9 cellular contexts compared by ENCODE assay signal in genomic region chr5:165497707-165498106, GRCh38.
DNase-seq lines count a peak whose midpoint lies in the region; ATAC-seq and TF ChIP-seq lines count a peak whose summit lies in the region.
"Had no signal": no experiment of that assay in that cellular context is flagged by ENCODE, and none has a peak within 500 bp of the region (broad histone marks: within the 10 kb centered on the region; RNA-seq: fewer than 3 reads in every experiment).

No MANE protein-coding gene starts in this region.

- POLR2A ChIA-PET in CD8-positive, alpha-beta T cell (lab: Charles Lee) = no interaction called here

- H3F3A ChIP-seq in smooth muscle cell (ENCODE audit: low read depth) = peaks cover 2% of the 10 kb centered on the region

- H3K4me3 ChIP-seq in mammary epithelial cell (replicated peaks in 1 of 3; ENCODE audit: insufficient read depth in 1 of 3, low read depth in 2 of 3, low read length in 3 of 3) (no peak overlapping the region), smooth muscle cell (no peak overlapping the region)
- H3K4me3 ChIP-seq in CD8-positive, alpha-beta T cell (ENCODE audit: low read depth, low read length) = no peak overlapping the region

- peak; percentile 21 to 22 for TF ChIP-seq CTCF in mammary epithelial cell (conservative IDR thresholded peaks at IDR 0.05 in 1 of 2, IDR thresholded peaks at IDR 0.05 in 1 of 2; ENCODE audit: extremely low read depth in 1 of 2, insufficient read depth in 1 of 2, low read depth in 1 of 2, low read length in 2 of 2)
- peak; percentile 21 for TF ChIP-seq CTCF in smooth muscle cell (IDR thresholded peaks at IDR 0.05; ENCODE audit: borderline replicate concordance, insufficient read depth, poor library complexity, severe bottlenecking)
- no peak for TF ChIP-seq CTCF in CD8-positive, alpha-beta T cell (IDR thresholded peaks at IDR 0.05)

- H3K4me1 Mint-ChIP-seq in CD8-positive, alpha-beta T cell (ENCODE audit: low read depth) = no peaks in the 10 kb centered on the region

- WGBS in mammary epithelial cell (ENCODE audit: low coverage, missing lambda C conversion rate) = 81% methylated on average over 5 of the region's 5 CpGs
- WGBS in smooth muscle cell (ENCODE audit: low lambda C conversion rate) = 73% methylated on average over 5 of the region's 5 CpGs

- no peak overlapping the region for H3K27ac ChIP-seq in mammary epithelial cell (ENCODE audit: insufficient read depth, low read depth, low read length)
- no peak overlapping the region for H3K27ac ChIP-seq in smooth muscle cell (ENCODE audit: low read depth)
- no peak overlapping the region for H3K27ac ChIP-seq in CD8-positive, alpha-beta T cell (ENCODE audit: low read depth, low read length)

- H3K79me2 ChIP-seq in mammary epithelial cell (ENCODE audit: insufficient read depth, low read length) (no peaks in the 10 kb centered on the region), smooth muscle cell (ENCODE audit: low read depth) (no peaks in the 10 kb centered on the region)

- DNase-seq in SIG-M5 treated with dmso at 0.1 percent for 504 hours (lab: John Stamatoyannopoulos, UW; ENCODE audit: unreplicated experiment) = peak; percentile 44
- DNase-seq in SIG-M5 (lab: John Stamatoyannopoulos, UW) = no peak
- DNase-seq in NCI-H226 = peak; percentile 9
- DNase-seq in mammary epithelial cell = peak; percentile 14
- no peak for DNase-seq in smooth muscle cell (lab: John Stamatoyannopoulos, UW; ENCODE audit: unreplicated experiment)
- DNase-seq in CD8-positive, alpha-beta T cell = no peak
- DNase-seq: NCI-H2029 treated with DMSO at 0.1 percent for 48 hours had no signal

- H3K27me3 ChIP-seq in mammary epithelial cell (ENCODE audit: insufficient read depth, low read length) = no peaks in the 10 kb centered on the region
- H3K27me3 ChIP-seq in smooth muscle cell (ENCODE audit: low read depth) = no peaks in the 10 kb centered on the region
- no peaks in the 10 kb centered on the region for H3K27me3 ChIP-seq in CD8-positive, alpha-beta T cell (ENCODE audit: insufficient read depth, low read length)

- H3K36me3 ChIP-seq in mammary epithelial cell (ENCODE audit: insufficient read depth, low read length) (no peaks in the 10 kb centered on the region), smooth muscle cell (ENCODE audit: low read depth) (no peaks in the 10 kb centered on the region)
- no peaks in the 10 kb centered on the region for H3K36me3 ChIP-seq in CD8-positive, alpha-beta T cell (ENCODE audit: insufficient read depth, low read length)

- CTCF ChIA-PET in mammary epithelial cell (lab: Charles Lee; ENCODE audit: low non-redundant PET) = no interaction called here
- CTCF ChIA-PET in CD8-positive, alpha-beta T cell (lab: Charles Lee) = no interaction called here

- in situ Hi-C loops in mammary epithelial cell (cut with MboI; ENCODE audit: low sequenced_read_pairs in 2 of 2) = no loop called here

- H3K9me3 Mint-ChIP-seq in CD8-positive, alpha-beta T cell = peaks cover 4% of the 10 kb centered on the region

- dilution Hi-C loops in mammary epithelial cell (cut with HindIII; ENCODE audit: low sequenced_read_pairs) = no loop called here

- no peak overlapping the region for H3K4me2 ChIP-seq in mammary epithelial cell (ENCODE audit: insufficient read depth, low read depth, low read length)
- no peak overlapping the region for H3K4me2 ChIP-seq in smooth muscle cell

- H3K27ac Mint-ChIP-seq in CD8-positive, alpha-beta T cell = no peak overlapping the region

- H3K36me3 Mint-ChIP-seq in CD8-positive, alpha-beta T cell = no peaks in the 10 kb centered on the region

- no peaks in the 10 kb centered on the region for H4K20me1 ChIP-seq in mammary epithelial cell (ENCODE audit: insufficient read depth, low read length)
- no peaks in the 10 kb centered on the region for H4K20me1 ChIP-seq in smooth muscle cell (ENCODE audit: low read depth)

- H2AFZ ChIP-seq in mammary epithelial cell (ENCODE audit: low read depth, low read length) (no peak overlapping the region), smooth muscle cell (ENCODE audit: low read depth) (no peak overlapping the region)

- H3K27me3 Mint-ChIP-seq in CD8-positive, alpha-beta T cell (ENCODE audit: low read depth) = no peaks in the 10 kb centered on the region

- intact Hi-C loops in mammary epithelial cell (cut with micrococcal nuclease) = no loop called here
- intact Hi-C loops in CD8-positive, alpha-beta T cell (cut with DNase I, micrococcal nuclease) = no loop called here

- BruUV-seq in mammary epithelial cell (replicated peaks; lab: Mats Ljungman, UMichigan) = no TSS peak

- no peaks in the 10 kb centered on the region for H3K4me1 ChIP-seq in mammary epithelial cell (ENCODE audit: insufficient read depth, low read length)
- no peaks in the 10 kb centered on the region for H3K4me1 ChIP-seq in smooth muscle cell (ENCODE audit: low read depth)
- H3K4me1 ChIP-seq in CD8-positive, alpha-beta T cell (ENCODE audit: insufficient read depth, low read length) = no peaks in the 10 kb centered on the region

- H3K4me3 Mint-ChIP-seq in CD8-positive, alpha-beta T cell = no peak overlapping the region

- no peak for ATAC-seq in HG03045 (IDR thresholded peaks at IDR 0.05; ENCODE audit: unreplicated experiment)
- no peak for ATAC-seq in CD8-positive, alpha-beta T cell
- no peak for ATAC-seq in GM18511 (IDR thresholded peaks at IDR 0.05; ENCODE audit: unreplicated experiment)

- H3K9ac ChIP-seq in mammary epithelial cell (ENCODE audit: insufficient read depth, low read length) (no peak overlapping the region), smooth muscle cell (ENCODE audit: low read depth) (no peak overlapping the region)

- H3K9me3 ChIP-seq in mammary epithelial cell (replicated peaks; ENCODE audit: insufficient read depth, low read length) (no peaks in the 10 kb centered on the region), smooth muscle cell (replicated peaks; ENCODE audit: low read depth) (no peaks in the 10 kb centered on the region)
- no peaks in the 10 kb centered on the region for H3K9me3 ChIP-seq in CD8-positive, alpha-beta T cell (ENCODE audit: low read length)

Comparison
In these comparisons a context has a peak if more than half of its experiments do, and no peak if none do; other contexts are left out.
1. DNase-seq: peak in SIG-M5 treated with dmso at 0.1 percent for 504 hours (single experiment), NCI-H226 (single experiment) and mammary epithelial cell (single experiment); none in SIG-M5 (single experiment), smooth muscle cell (single experiment) and CD8-positive, alpha-beta T cell (0 of 7).